In genomic region chr7:35905555-35905954, GRCh38 we compare ENCODE assay signal across 18 cellular contexts.
A peak's percentile ranks its signal among the peaks of the same experiment; 100 is the strongest.
DNase-seq lines count a peak whose midpoint lies in the region; ATAC-seq and TF ChIP-seq lines count a peak whose summit lies in the region.
"Had no signal": no experiment of that assay in that cellular context is flagged by ENCODE, and none has a peak within 500 bp of the region (broad histone marks: within the 10 kb centered on the region; RNA-seq: fewer than 3 reads in every experiment).

No MANE protein-coding gene starts in this region.

- H3K4me2 ChIP-seq in PC-3 (ENCODE audit: low read length): no peak overlapping the region
- H3K4me2 ChIP-seq: PC-9 had no signal

- peak; percentile 28; the same call in 1 of the 2 replicates for ATAC-seq in PC-3
- no peak for ATAC-seq in stimulated activated naive CD8-positive, alpha-beta T cell treated with anti-CD3 and anti-CD28 coated beads, Interleukin-15, Interleukin-2, amounts not matched to agents 100 U/mL and 50 U/mL, for 24 hours

- CTCF ChIA-PET in PC-3 (lab: Charles Lee): no interaction called here

- H4K20me1 ChIP-seq in PC-3 (ENCODE audit: low read length): no peaks in the 10 kb centered on the region

- no peak overlapping the region for H3K9ac ChIP-seq in PC-3 (ENCODE audit: low read length)

- no TSS peak for BruUV-seq in PC-3 (replicated peaks; lab: Mats Ljungman, UMichigan)

- no peaks in the 10 kb centered on the region for H3K4me1 ChIP-seq in PC-3 (ENCODE audit: insufficient read depth, low read length)
- H3K4me1 ChIP-seq: adrenal gland, pancreas had no signal

- no peak overlapping the region for H3K27ac ChIP-seq in PC-3 (ENCODE audit: low read length)
- H3K27ac ChIP-seq: adrenal gland, pancreas, PC-9 had no signal

- H3K9me3 ChIP-seq in PC-3 (ENCODE audit: low read length): no peaks in the 10 kb centered on the region
- H3K9me3 ChIP-seq: adrenal gland, mucosa of descending colon, pancreas, spleen had no signal

- H3K79me2 ChIP-seq in PC-3 (ENCODE audit: low read length): no peaks in the 10 kb centered on the region

- H3K27me3 ChIP-seq in PC-3 (ENCODE audit: low read length): no peaks in the 10 kb centered on the region
- H3K27me3 ChIP-seq: adrenal gland, pancreas, spleen had no signal

- H3K36me3 ChIP-seq in PC-3 (ENCODE audit: low read depth, low read length): peaks cover 7% of the 10 kb centered on the region; the same call in 1 of the 2 replicates

- POLR2A ChIA-PET in PC-3 (lab: Charles Lee; ENCODE audit: unreplicated experiment): no interaction called here

- H3K9me2 ChIP-seq in PC-3 (replicated peaks; ENCODE audit: low read length): no peaks in the 10 kb centered on the region

- no peaks in the 10 kb centered on the region for H3F3A ChIP-seq in PC-3 (ENCODE audit: low read length, unreplicated experiment)

- DNase-seq in EH (ENCODE audit: low read depth) (peak; percentile 14), PC-3 (no peak), choroid plexus epithelial cell (ENCODE audit: low read depth) (peak; percentile 37), kidney glomerular epithelial cell (lab: John Stamatoyannopoulos, UW) (peak; percentile 14), anterior cingulate cortex (lab: John Stamatoyannopoulos, UW) (no peak), Ammon's horn (ENCODE audit: low spot score) (no peak), KBM-7 (no peak)
- DNase-seq in stimulated activated naive CD8-positive, alpha-beta T cell treated with anti-CD3 and anti-CD28 coated beads, Interleukin-15, Interleukin-2, amounts not matched to agents 100 U/mL and 50 U/mL, for 24 hours: no peak
- DNase-seq: activated CD4-positive, CD25-positive, alpha-beta regulatory T cell treated with anti-CD3 and anti-CD28 coated beads, Interleukin-2, amount 50 U/mL, for 72 hours; AML-193; glutamatergic neuron; mucosa of descending colon; NCI-H146; pancreas; PC-9; spleen; T-helper 1 cell had no signal

- intact Hi-C loops in PC-3 (cut with micrococcal nuclease): loop anchor here (5.0 to 10.0 kb wide), 2 partner anchors 273 to 481 kb away; no protein-coding TSS in a partner anchor

- TF ChIP-seq CTCF in PC-3 (conservative IDR thresholded peaks at IDR 0.05; ENCODE audit: low read depth, low read length) (no peak), choroid plexus epithelial cell (conservative IDR thresholded peaks at IDR 0.05; ENCODE audit: low read depth, low read length) (no peak)

- no peak overlapping the region for H2AFZ ChIP-seq in PC-3 (ENCODE audit: low read length)
- H2AFZ ChIP-seq: PC-9 had no signal

- H3K4me3 ChIP-seq in PC-3 (ENCODE audit: low read length): no peak overlapping the region
- H3K4me3 ChIP-seq in choroid plexus epithelial cell (ENCODE audit: low read depth, low read length): no peak overlapping the region
- H3K4me3 ChIP-seq: adrenal gland, mucosa of descending colon, pancreas, PC-9, spleen had no signal

- in situ Hi-C loops in KBM-7 (cut with MboI; ENCODE audit: low pct_unique_long_range_greater_than_20kb, low sequenced_read_pairs): loop anchor here (25.0 kb wide), 1 partner anchor 193 kb away; no protein-coding TSS in a partner anchor

Comparison
In these comparisons a context has a peak if more than half of its experiments do, and no peak if none do; other contexts are left out.
1. DNase-seq: peak in EH (single experiment), choroid plexus epithelial cell (single experiment) and kidney glomerular epithelial cell (single experiment); none in PC-3 (single experiment), anterior cingulate cortex (0 of 58), stimulated activated naive CD8-positive, alpha-beta T cell treated with anti-CD3 and anti-CD28 coated beads, Interleukin-15, Interleukin-2, amounts not matched to agents 100 U/mL and 50 U/mL, for 24 hours (single experiment), Ammon's horn (single experiment) and KBM-7 (single experiment).